23 cellular contexts compared by ENCODE assay signal in the genomic region with DNA sequence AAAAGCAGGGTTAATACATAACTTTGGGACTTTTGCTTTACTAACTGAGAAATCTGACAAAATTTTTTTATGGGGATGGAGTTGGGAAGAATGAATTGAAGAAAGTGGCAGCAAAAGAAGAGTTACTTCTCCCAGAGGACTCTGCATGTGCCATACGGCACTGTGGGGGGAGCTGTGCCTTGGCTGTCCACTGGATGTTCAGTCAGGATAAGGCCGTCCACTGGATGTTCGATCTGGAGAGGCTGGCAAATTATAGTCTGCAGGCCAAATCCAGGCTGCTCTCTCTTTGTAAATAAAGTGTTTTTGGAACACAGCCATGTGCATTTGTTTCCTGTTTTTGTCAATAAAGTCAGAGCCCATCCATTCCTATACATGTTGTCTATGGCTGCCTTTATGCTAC.
"Had no signal": no experiment of that assay in that cellular context is flagged by ENCODE, and none has a peak within 500 bp of the region (broad histone marks: within the 10 kb centered on the region; RNA-seq: fewer than 3 reads in every experiment).

No MANE protein-coding gene starts in this region.

- H3K9me3 Mint-ChIP-seq: activated T-helper 17 cell treated with anti-CD3 and anti-CD28 coated beads, Interleukin-2, amount 50 U/mL, for 72 hours; central memory CD8-positive, alpha-beta T cell had no signal

- ATAC-seq: T-cell had no signal

- H3K36me3 Mint-ChIP-seq: brain had no signal

- H3K27me3 Mint-ChIP-seq: activated naive CD8-positive, alpha-beta T cell; activated T-helper 17 cell treated with anti-CD3 and anti-CD28 coated beads, Interleukin-2, amount 50 U/mL, for 72 hours; brain; central memory CD8-positive, alpha-beta T cell; T-cell had no signal

- DNase-seq: activated CD4-positive, alpha-beta T cell treated with anti-CD3 and anti-CD28 coated beads for 4 hours; activated CD4-positive, alpha-beta T cell treated with anti-CD3 and anti-CD28 coated beads, Interleukin-2, amount 50 U/mL, for 4 hours; activated CD8-positive, alpha-beta memory T cell treated with anti-CD3 and anti-CD28 coated beads for 24 hours; activated gamma-delta T cell; activated naive CD4-positive, alpha-beta T cell treated with anti-CD3 and anti-CD28 coated beads for 36 hours; activated T-cell treated with anti-CD3 and anti-CD28 coated beads for 4 hours; activated T-cell treated with anti-CD3 and anti-CD28 coated beads, Interleukin-2, amount 50 U/mL, for 48 hours; amygdala; NCI-H1092 treated with DMSO at 0.1 percent for 48 hours; NCI-H1417 treated with DMSO at 0.1 percent for 48 hours; NCI-H1694; NCI-H2029; NCI-H510A treated with DMSO at 0.1 percent for 48 hours; NCI-H69; T-cell; T-helper 2 cell; T1000 had no signal

- H3K4me3 ChIP-seq: SK-N-MC had no signal

- H3K27ac ChIP-seq: SK-N-MC, VCaP had no signal

- H3K4me1 Mint-ChIP-seq: activated T-helper 17 cell treated with anti-CD3 and anti-CD28 coated beads, Interleukin-2, amount 50 U/mL, for 72 hours; brain; central memory CD8-positive, alpha-beta T cell; T-cell had no signal

- H3K27ac Mint-ChIP-seq: activated naive CD4-positive, alpha-beta T cell treated with anti-CD3 and anti-CD28 coated beads for 36 hours; activated naive CD8-positive, alpha-beta T cell; activated T-helper 17 cell treated with anti-CD3 and anti-CD28 coated beads, Interleukin-2, amount 50 U/mL, for 72 hours; brain; T-cell had no signal

- H3K4me3 Mint-ChIP-seq: activated naive CD4-positive, alpha-beta T cell treated with anti-CD3 and anti-CD28 coated beads for 36 hours; activated naive CD8-positive, alpha-beta T cell; activated T-helper 17 cell treated with anti-CD3 and anti-CD28 coated beads, Interleukin-2, amount 50 U/mL, for 72 hours; brain; central memory CD8-positive, alpha-beta T cell; T-cell had no signal
